In the genomic region with DNA sequence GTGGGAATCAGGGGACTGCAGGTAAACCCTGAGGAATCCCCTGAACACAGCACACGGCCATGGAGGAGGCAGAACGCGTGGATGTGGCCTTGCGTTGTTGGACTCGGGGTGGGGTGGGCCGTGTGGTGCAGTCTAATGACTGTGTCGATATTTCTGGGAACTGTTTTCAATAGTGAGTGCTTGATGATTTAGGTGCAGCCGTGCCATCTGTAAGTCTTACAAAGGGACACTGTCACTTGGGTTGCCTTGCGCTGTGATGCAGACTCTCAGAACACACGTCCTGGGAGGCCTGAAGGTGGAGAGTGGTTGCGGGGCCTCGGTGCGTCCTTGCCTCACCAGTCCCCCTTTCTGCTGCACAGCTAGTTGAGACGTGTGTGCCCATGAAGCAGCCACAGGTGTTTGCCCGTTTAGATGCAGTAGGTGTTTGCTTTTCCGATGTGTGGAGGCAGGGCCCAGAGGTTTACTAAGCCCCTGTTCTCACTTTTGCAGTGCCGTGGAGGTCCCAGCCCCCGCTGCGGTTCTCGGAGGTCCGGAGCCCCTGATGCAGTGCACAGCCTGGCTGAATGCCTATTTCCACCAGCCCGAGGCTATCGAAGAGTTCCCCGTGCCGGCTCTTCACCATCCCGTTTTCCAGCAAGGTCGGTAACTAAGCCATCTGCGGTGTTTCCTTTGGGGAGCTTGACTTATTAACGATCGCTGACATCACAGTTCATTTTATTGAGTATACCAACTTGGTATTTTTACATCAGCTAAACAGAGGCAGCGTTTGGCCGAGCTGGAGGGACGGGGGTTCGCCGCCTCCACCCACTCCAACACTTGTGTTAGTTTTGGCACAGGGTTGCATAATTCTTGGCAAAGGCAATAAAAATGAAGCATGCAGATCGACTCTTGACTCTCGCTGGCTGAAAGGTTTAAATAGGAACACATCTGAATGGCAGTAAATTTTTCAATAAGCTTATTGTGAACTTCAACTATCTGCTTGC, we compare ENCODE assay signal across 2 cellular contexts.
TF ChIP-seq lines count a peak whose summit lies in the region.

No MANE protein-coding gene starts in this region.

TF ChIP-seq in IMR-90, 13 proteins besides CTCF, POLR2A, EP300 and RAD21 (continued from another document):
- TF ChIP-seq NFE2L2 (IDR thresholded peaks at IDR 0.05; ENCODE audit: low read depth, low read length) (no peak), FOS (IDR thresholded peaks at IDR 0.05; ENCODE audit: low read depth, low read length) (no peak), ELK1 (IDR thresholded peaks at IDR 0.05; ENCODE audit: borderline replicate concordance, low read depth, low read length) (no peak), MAZ (IDR thresholded peaks at IDR 0.05; ENCODE audit: borderline replicate concordance, low read depth, low read length) (no peak), CHD1 (IDR thresholded peaks at IDR 0.05; ENCODE audit: low read depth, low read length) (no peak), CEBPB (IDR thresholded peaks at IDR 0.05; ENCODE audit: low read depth, low read length) (no peak), RFX5 (IDR thresholded peaks at IDR 0.05; ENCODE audit: low read depth, low read length) (no peak), MXI1 (IDR thresholded peaks at IDR 0.05; ENCODE audit: borderline replicate concordance, low read depth, low read length) (no peak), MAFK (IDR thresholded peaks at IDR 0.05; ENCODE audit: low read depth, low read length) (no peak)
- TF ChIP-seq, protein P1, sequence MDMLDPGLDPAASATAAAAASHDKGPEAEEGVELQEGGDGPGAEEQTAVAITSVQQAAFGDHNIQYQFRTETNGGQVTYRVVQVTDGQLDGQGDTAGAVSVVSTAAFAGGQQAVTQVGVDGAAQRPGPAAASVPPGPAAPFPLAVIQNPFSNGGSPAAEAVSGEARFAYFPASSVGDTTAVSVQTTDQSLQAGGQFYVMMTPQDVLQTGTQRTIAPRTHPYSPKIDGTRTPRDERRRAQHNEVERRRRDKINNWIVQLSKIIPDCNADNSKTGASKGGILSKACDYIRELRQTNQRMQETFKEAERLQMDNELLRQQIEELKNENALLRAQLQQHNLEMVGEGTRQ (IDR thresholded peaks at IDR 0.05; ENCODE audit: low read depth, low read length), result no peak

TF ChIP-seq in WTC11, 78 proteins besides CTCF, POLR2A, EP300 and RAD21 (continued from another document):
- TF ChIP-seq ZNF416 (CRISPR knock-in tag; IDR thresholded peaks at IDR 0.05) (no peak), IRF1 (CRISPR knock-in tag; IDR thresholded peaks at IDR 0.05) (no peak), MYBL2 (CRISPR knock-in tag; IDR thresholded peaks at IDR 0.05) (no peak), RELA (CRISPR knock-in tag; IDR thresholded peaks at IDR 0.05; ENCODE audit: borderline replicate concordance) (no peak), MLX (CRISPR knock-in tag; IDR thresholded peaks at IDR 0.05) (no peak), JUN (CRISPR knock-in tag; IDR thresholded peaks at IDR 0.05) (no peak), ZSCAN18 (CRISPR knock-in tag; IDR thresholded peaks at IDR 0.05) (no peak), ZNF532 (CRISPR knock-in tag; IDR thresholded peaks at IDR 0.05; ENCODE audit: borderline replicate concordance) (no peak), SMAD4 (CRISPR knock-in tag; IDR thresholded peaks at IDR 0.05) (no peak), SOX15 (CRISPR knock-in tag; IDR thresholded peaks at IDR 0.05) (no peak), GABPB1 (CRISPR knock-in tag; IDR thresholded peaks at IDR 0.05) (no peak), NR3C1 (CRISPR knock-in tag; conservative IDR thresholded peaks at IDR 0.05; ENCODE audit: low read depth) (no peak)
- TF ChIP-seq, protein P2, sequence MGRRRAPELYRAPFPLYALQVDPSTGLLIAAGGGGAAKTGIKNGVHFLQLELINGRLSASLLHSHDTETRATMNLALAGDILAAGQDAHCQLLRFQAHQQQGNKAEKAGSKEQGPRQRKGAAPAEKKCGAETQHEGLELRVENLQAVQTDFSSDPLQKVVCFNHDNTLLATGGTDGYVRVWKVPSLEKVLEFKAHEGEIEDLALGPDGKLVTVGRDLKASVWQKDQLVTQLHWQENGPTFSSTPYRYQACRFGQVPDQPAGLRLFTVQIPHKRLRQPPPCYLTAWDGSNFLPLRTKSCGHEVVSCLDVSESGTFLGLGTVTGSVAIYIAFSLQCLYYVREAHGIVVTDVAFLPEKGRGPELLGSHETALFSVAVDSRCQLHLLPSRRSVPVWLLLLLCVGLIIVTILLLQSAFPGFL (CRISPR knock-in tag; IDR thresholded peaks at IDR 0.05; ENCODE audit: borderline replicate concordance), result no peak
- TF ChIP-seq, protein P3, sequence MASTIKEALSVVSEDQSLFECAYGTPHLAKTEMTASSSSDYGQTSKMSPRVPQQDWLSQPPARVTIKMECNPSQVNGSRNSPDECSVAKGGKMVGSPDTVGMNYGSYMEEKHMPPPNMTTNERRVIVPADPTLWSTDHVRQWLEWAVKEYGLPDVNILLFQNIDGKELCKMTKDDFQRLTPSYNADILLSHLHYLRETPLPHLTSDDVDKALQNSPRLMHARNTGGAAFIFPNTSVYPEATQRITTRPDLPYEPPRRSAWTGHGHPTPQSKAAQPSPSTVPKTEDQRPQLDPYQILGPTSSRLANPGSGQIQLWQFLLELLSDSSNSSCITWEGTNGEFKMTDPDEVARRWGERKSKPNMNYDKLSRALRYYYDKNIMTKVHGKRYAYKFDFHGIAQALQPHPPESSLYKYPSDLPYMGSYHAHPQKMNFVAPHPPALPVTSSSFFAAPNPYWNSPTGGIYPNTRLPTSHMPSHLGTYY (CRISPR knock-in tag; IDR thresholded peaks at IDR 0.05), result no peak
